In genomic region chr2:219551863-219552381, GRCh38 we compare ENCODE assay signal across 6 cellular contexts. TPM values are rescaled to one million over a fixed set of nuclear protein-coding genes. Genes with fewer than 3 reads are reported as not detected.
A peak's percentile ranks its signal among the peaks of the same experiment; 100 is the strongest.
DNase-seq lines count a peak whose midpoint lies in the region; ATAC-seq and TF ChIP-seq lines count a peak whose summit lies in the region.

No MANE protein-coding gene starts in this region.

- H3K36me3 ChIP-seq in left ventricle myocardium inferior (peaks cover 11% of the 10 kb centered on the region), tibial nerve (peaks cover 0 to 49% (median 0%) of the 10 kb centered on the region in 3 donors)

- WGBS in tibial nerve, 2 donors = 0 to 2% methylated on average over 19 to 29 of the region's 31 CpGs

- POLR2A ChIA-PET in activated CD4-positive, alpha-beta T cell treated with anti-CD3 and anti-CD28 coated beads for 36 hours (lab: Charles Lee) = no interaction called here

- H3K4me1 Mint-ChIP-seq in activated CD4-positive, alpha-beta T cell treated with anti-CD3 and anti-CD28 coated beads for 36 hours = peaks cover 5% of the 10 kb centered on the region

- TF ChIP-seq POLR2A in tibial nerve (IDR thresholded peaks at IDR 0.05) = no peak

- peak overlapping the region; percentile 67 for H3K4me3 ChIP-seq in left ventricle myocardium inferior
- H3K4me3 ChIP-seq in tibial nerve = peak overlapping the region; percentile 44 to 68 (median 56)

- no peak for TF ChIP-seq CTCF in left ventricle myocardium inferior (IDR thresholded peaks at IDR 0.05; ENCODE audit: borderline replicate concordance)
- no peak for TF ChIP-seq CTCF in tibial nerve (IDR thresholded peaks at IDR 0.05)

- TF ChIP-seq EP300 in tibial nerve (IDR thresholded peaks at IDR 0.05) = no peak

- H3K27me3 ChIP-seq in left ventricle myocardium inferior (ENCODE audit: low read depth) = peaks cover 53% of the 10 kb centered on the region
- H3K27me3 ChIP-seq in tibial nerve = peaks cover 0 to 7% of the 10 kb centered on the region in 2 donors

- H3K4me3 Mint-ChIP-seq in activated CD4-positive, alpha-beta T cell treated with anti-CD3 and anti-CD28 coated beads for 36 hours = peak overlapping the region; percentile 66

- DNase-seq in activated CD4-positive, alpha-beta T cell treated with anti-CD3 and anti-CD28 coated beads for 36 hours = peak; percentile 49
- DNase-seq in activated CD4-positive, alpha-beta T cell treated with anti-CD3 and anti-CD28 coated beads for 4 hours = no peak
- DNase-seq in NCI-H748 treated with DMSO at 0.1 percent for 48 hours (lab: John Stamatoyannopoulos, UW) = peak; percentile 86
- DNase-seq in left ventricle myocardium inferior = no peak
- DNase-seq in tibial nerve (ENCODE audit: low spot score in 2 of 2) = no peak
- no peak for DNase-seq in NCI-H1417 treated with DMSO at 0.1 percent for 48 hours (lab: John Stamatoyannopoulos, UW)

- no peaks in the 10 kb centered on the region for H3K9me3 Mint-ChIP-seq in activated CD4-positive, alpha-beta T cell treated with anti-CD3 and anti-CD28 coated beads for 36 hours (ENCODE audit: low read depth)

- no peaks in the 10 kb centered on the region for H3K9me3 ChIP-seq in left ventricle myocardium inferior (replicated peaks)
- no peaks in the 10 kb centered on the region for H3K9me3 ChIP-seq in tibial nerve

- H3K4me1 ChIP-seq in left ventricle myocardium inferior (peaks cover 21% of the 10 kb centered on the region), tibial nerve (peaks cover 0 to 25% (median 14%) of the 10 kb centered on the region in 4 donors)

- no peaks in the 10 kb centered on the region for H3K36me3 Mint-ChIP-seq in activated CD4-positive, alpha-beta T cell treated with anti-CD3 and anti-CD28 coated beads for 36 hours (ENCODE audit: low read depth)

- peaks cover 31% of the 10 kb centered on the region for H3K27me3 Mint-ChIP-seq in activated CD4-positive, alpha-beta T cell treated with anti-CD3 and anti-CD28 coated beads for 36 hours

- ATAC-seq in activated CD4-positive, alpha-beta T cell treated with anti-CD3 and anti-CD28 coated beads for 36 hours = peak; percentile 30

- intact Hi-C loops in activated CD4-positive, alpha-beta T cell treated with anti-CD3 and anti-CD28 coated beads for 36 hours (cut with DNase I, micrococcal nuclease) = loop anchor here (1.0 to 2.0 kb wide), 6 partner anchors 9 to 323 kb away; partner anchors contain the start of genes CHPF (in 2 of the 2), GMPPA (in 2 of the 2), ANKZF1 (in 1 of the 2) and ATG9A (in 1 of the 2)
- intact Hi-C loops in left ventricle myocardium inferior (cut with micrococcal nuclease) = no loop called here

- H3K27ac ChIP-seq in left ventricle myocardium inferior (replicated peaks) (peak overlapping the region; percentile 3), tibial nerve (peak overlapping the region in 3 of 4 donors; percentile 44 to 87 (median 63))

- CTCF ChIA-PET in activated CD4-positive, alpha-beta T cell treated with anti-CD3 and anti-CD28 coated beads for 36 hours (lab: Charles Lee) = interaction anchor here (0.7 to 3.8 kb wide), 7 partner anchors 8 to 53 kb away, joined by 3 to 21 read pairs (median 5); partner anchors contain the start of genes CHPF and GMPPA

- no peak overlapping the region for H3K27ac Mint-ChIP-seq in activated CD4-positive, alpha-beta T cell treated with anti-CD3 and anti-CD28 coated beads for 36 hours

RNA-seq across cellular contexts. Expression of gene TMEM198, which starts 8.1 kb away (rescaled TPM):
- 1 to 10 TPM; 2.4 to 2.7 TPM for total RNA-seq in activated CD4-positive, alpha-beta T cell treated with anti-CD3 and anti-CD28 coated beads for 36 hours
- 2.5 TPM for total RNA-seq in left ventricle myocardium inferior
- 1 to 10 TPM; 1.6 to 2.4 (median 1.9) TPM for total RNA-seq in tibial nerve

RNA-seq across cellular contexts. Expression of gene CHPF, which starts 8.3 kb away (rescaled TPM):
- 10 to 100 TPM; 14.1 to 17.1 TPM for total RNA-seq in activated CD4-positive, alpha-beta T cell treated with anti-CD3 and anti-CD28 coated beads for 36 hours
- total RNA-seq in left ventricle myocardium inferior = 104 TPM
- 10 to 100 TPM; 51.3 to 91.2 (median 62.9) TPM for total RNA-seq in tibial nerve

RNA-seq across cellular contexts. Expression of gene OBSL1, which starts 19.4 kb away (rescaled TPM):
- total RNA-seq in activated CD4-positive, alpha-beta T cell treated with anti-CD3 and anti-CD28 coated beads for 36 hours = 1 to 10 TPM; 1.0 to 1.9 TPM
- total RNA-seq in left ventricle myocardium inferior (208 TPM), tibial nerve (100 to 1,000 TPM in 2 of 4 donors, 10 to 100 TPM in 2; 85.0 to 135 (median 98.3) TPM)

RNA-seq across cellular contexts. Expression of gene INHA, which starts 20.2 kb away (rescaled TPM):
- not detected for total RNA-seq in activated CD4-positive, alpha-beta T cell treated with anti-CD3 and anti-CD28 coated beads for 36 hours
- 2.4 TPM for total RNA-seq in left ventricle myocardium inferior
- 1 to 10 TPM in 2 of 4 donors, not detected in 2; 1.1 to 1.4 TPM for total RNA-seq in tibial nerve

RNA-seq across cellular contexts. Expression of gene ASIC4, which starts 37.6 kb away (rescaled TPM):
- total RNA-seq in activated CD4-positive, alpha-beta T cell treated with anti-CD3 and anti-CD28 coated beads for 36 hours = not detected
- total RNA-seq in left ventricle myocardium inferior = not detected
- total RNA-seq in tibial nerve = 1 to 10 TPM in 1 of 4 donors, under 1 TPM in 1, not detected in 2; 0.42 to 3.0 TPM

Comparison
In these comparisons a context has a peak if more than half of its experiments do, and no peak if none do; other contexts are left out.
1. DNase-seq: peak in activated CD4-positive, alpha-beta T cell treated with anti-CD3 and anti-CD28 coated beads for 36 hours (single experiment) and NCI-H748 treated with DMSO at 0.1 percent for 48 hours (single experiment); none in activated CD4-positive, alpha-beta T cell treated with anti-CD3 and anti-CD28 coated beads for 4 hours (0 of 2), left ventricle myocardium inferior (single experiment), tibial nerve (0 of 2) and NCI-H1417 treated with DMSO at 0.1 percent for 48 hours (single experiment).
2. RNA of gene OBSL1, which starts 19.4 kb away (total RNA-seq): 208 TPM in left ventricle myocardium inferior (single experiment) and 85.0 to 135 TPM in tibial nerve; 1.0 to 1.9 TPM in activated CD4-positive, alpha-beta T cell treated with anti-CD3 and anti-CD28 coated beads for 36 hours; every median in the first group is over 10 times any median in the second.